Comparison of ENCODE assay signal across 10 cellular contexts in genomic region chr1:54543729-54544496, GRCh38.
A peak's percentile ranks its signal among the peaks of the same experiment; 100 is the strongest.
DNase-seq lines count a peak whose midpoint lies in the region; ATAC-seq and TF ChIP-seq lines count a peak whose summit lies in the region.
"Had no signal": no experiment of that assay in that cellular context is flagged by ENCODE, and none has a peak within 500 bp of the region (broad histone marks: within the 10 kb centered on the region; RNA-seq: fewer than 3 reads in every experiment).

No MANE protein-coding gene starts in this region.

- no peaks in the 10 kb centered on the region for H3K36me3 ChIP-seq in tibial artery

- no peaks in the 10 kb centered on the region for H3K27me3 ChIP-seq in tibial artery

- TF ChIP-seq CTCF in GM10266 (IDR thresholded peaks at IDR 0.05; ENCODE audit: control insufficient read depth, insufficient read depth, low read depth, missing control alignments) (no peak), tibial artery (IDR thresholded peaks at IDR 0.05) (no peak)

- H3K4me1 Mint-ChIP-seq in dendritic cell treated with granulocyte-macrophage colony-stimulating factor and Interleukin-4, amounts not matched to agents 40 ng/mL and 50 ng/mL, for 4 days (ENCODE audit: low read depth): peaks cover 68% of the 10 kb centered on the region

- no peak overlapping the region for H3K4me3 ChIP-seq in tibial artery

- H3K9me3 ChIP-seq in tibial artery: no peaks in the 10 kb centered on the region

- peaks cover 11% of the 10 kb centered on the region for H3K27me3 Mint-ChIP-seq in dendritic cell treated with granulocyte-macrophage colony-stimulating factor and Interleukin-4, amounts not matched to agents 40 ng/mL and 50 ng/mL, for 4 days

- no peak for ATAC-seq in GM18861 (IDR thresholded peaks at IDR 0.05; ENCODE audit: unreplicated experiment)
- ATAC-seq: activated CD4-positive, CD25-positive, alpha-beta regulatory T cell treated with anti-CD3 and anti-CD28 coated beads, Interleukin-2, amount 50 U/mL, for 24 hours had no signal

- intact Hi-C loops in dendritic cell treated with granulocyte-macrophage colony-stimulating factor and Interleukin-4, amounts not matched to agents 40 ng/mL and 50 ng/mL, for 4 days (cut with micrococcal nuclease): no loop called here
- intact Hi-C loops in tibial artery (cut with DNase I; ENCODE audit: low total_unique reads): loop anchor here (5.0 to 10.0 kb wide), 2 partner anchors 101 to 132 kb away; partner anchors contain the start of gene MROH7

- H3K36me3 Mint-ChIP-seq in dendritic cell treated with granulocyte-macrophage colony-stimulating factor and Interleukin-4, amounts not matched to agents 40 ng/mL and 50 ng/mL, for 4 days (ENCODE audit: low read depth): no peaks in the 10 kb centered on the region

- peaks cover 0 to 43% (median 30%) of the 10 kb centered on the region in 4 donors for H3K4me1 ChIP-seq in tibial artery

- peak overlapping the region in 1 of 2 donors; percentile 87 for H3K27ac ChIP-seq in tibial artery

- no peaks in the 10 kb centered on the region for H3K9me3 Mint-ChIP-seq in dendritic cell treated with granulocyte-macrophage colony-stimulating factor and Interleukin-4, amounts not matched to agents 40 ng/mL and 50 ng/mL, for 4 days

- H3K4me3 Mint-ChIP-seq in dendritic cell treated with granulocyte-macrophage colony-stimulating factor and Interleukin-4, amounts not matched to agents 40 ng/mL and 50 ng/mL, for 4 days: no peak overlapping the region

- peak; percentile 9 for DNase-seq in GM10266 (ENCODE audit: extremely low spot score)
- DNase-seq in NCI-H226: peak; percentile 32
- peak; percentile 60 for DNase-seq in non-pigmented ciliary epithelial cell (ENCODE audit: low read depth)
- no peak for DNase-seq in activated CD4-positive, alpha-beta T cell treated with anti-CD3 and anti-CD28 coated beads, Interleukin-2, amount 50 U/mL, for 48 hours
- no peak for DNase-seq in HPDE6-E6E7 (ENCODE audit: extremely low spot score)
- DNase-seq in tibial artery: no peak
- DNase-seq: NCI-H2029 had no signal

- peak overlapping the region; percentile 15 for H3K27ac Mint-ChIP-seq in dendritic cell treated with granulocyte-macrophage colony-stimulating factor and Interleukin-4, amounts not matched to agents 40 ng/mL and 50 ng/mL, for 4 days

Comparison
In these comparisons a context has a peak if more than half of its experiments do, and no peak if none do; other contexts are left out.
1. DNase-seq: peak in GM10266 (single experiment), NCI-H226 (single experiment) and non-pigmented ciliary epithelial cell (single experiment); none in activated CD4-positive, alpha-beta T cell treated with anti-CD3 and anti-CD28 coated beads, Interleukin-2, amount 50 U/mL, for 48 hours (0 of 2), HPDE6-E6E7 (single experiment) and tibial artery (0 of 2).